15 cellular contexts compared by ENCODE assay signal in the genomic region with DNA sequence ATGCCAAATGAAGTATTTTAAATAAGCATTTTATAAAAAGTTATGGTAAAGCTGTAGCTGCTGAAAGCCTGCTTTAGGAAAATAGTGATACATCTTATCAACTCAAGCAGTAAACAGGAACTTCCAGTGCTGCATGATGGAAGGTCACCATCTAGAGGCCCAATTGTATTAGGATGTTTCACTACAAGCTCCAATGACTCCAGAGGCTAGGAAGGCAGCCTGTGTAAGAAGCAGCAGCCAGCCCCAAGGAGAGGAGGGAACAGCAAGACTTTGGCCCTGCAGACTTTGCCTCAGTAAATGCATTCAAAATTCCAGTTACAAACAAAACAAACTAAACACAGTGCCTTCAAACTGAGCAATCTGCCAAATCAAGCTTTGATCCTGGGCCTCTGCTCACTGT. TPM values are rescaled to one million over a fixed set of nuclear protein-coding genes. Genes with fewer than 3 reads are reported as not detected.
DNase-seq lines count a peak whose midpoint lies in the region; ATAC-seq, FAIRE-seq and TF ChIP-seq lines count a peak whose summit lies in the region.
"Had no signal": no experiment of that assay in that cellular context is flagged by ENCODE, and none has a peak within 500 bp of the region (broad histone marks: within the 10 kb centered on the region; RNA-seq: fewer than 3 reads in every experiment).

No MANE protein-coding gene starts in this region.

- intact Hi-C loops in body of pancreas (cut with DNase I): loop anchor here (10.0 kb wide), 1 partner anchor 105 kb away; no protein-coding TSS in a partner anchor
- intact Hi-C loops in mucosa of descending colon (cut with DNase I, micrococcal nuclease): no loop called here
- intact Hi-C loops in activated T-helper 1 cell treated with anti-CD3 and anti-CD28 coated beads, Interleukin-12 subunit alpha, Interleukin-12 subunit beta, Interleukin-2, Interleukin-4 antibody, amounts not matched to agents 30 ng/mL and 10 ng/mL and 1 ng/mL, durations not matched to agents 14 hours and 24 hours and 36 hours (cut with micrococcal nuclease): loop anchor here (2.0 to 10.0 kb wide), 2 partner anchors 107 to 265 kb away; no protein-coding TSS in a partner anchor

- FAIRE-seq in GM12891 (lab: Jason Lieb, UNC): peak; percentile 23
- FAIRE-seq: GM18507, TTC549 had no signal

- ATAC-seq in body of pancreas (peak; percentile 45), mucosa of descending colon (peak; percentile 33), GM19397 (IDR thresholded peaks at IDR 0.05; ENCODE audit: unreplicated experiment) (no peak)

- H3K36me3 Mint-ChIP-seq in activated T-helper 1 cell treated with anti-CD3 and anti-CD28 coated beads, Interleukin-12 subunit alpha, Interleukin-12 subunit beta, Interleukin-2, Interleukin-4 antibody, amounts not matched to agents 30 ng/mL and 10 ng/mL and 1 ng/mL, durations not matched to agents 14 hours and 24 hours and 36 hours (ENCODE audit: low read depth): peaks cover 2% of the 10 kb centered on the region
- peaks cover 26% of the 10 kb centered on the region for H3K36me3 Mint-ChIP-seq in activated CD4-positive, alpha-beta memory T cell treated with anti-CD3 and anti-CD28 coated beads, Interleukin-2, amount 10 ng/mL, durations not matched to agents 7 days and 5 days (ENCODE audit: low read depth)

- no peak for TF ChIP-seq POLR2A in GM12891 (IDR thresholded peaks at IDR 0.05; ENCODE audit: low read depth, low read length)
- TF ChIP-seq POLR2A in body of pancreas (IDR thresholded peaks at IDR 0.05): no peak

- H3K27ac ChIP-seq in body of pancreas: no peak overlapping the region
- H3K27ac ChIP-seq: suprapubic skin had no signal

- no peaks in the 10 kb centered on the region for H3K9me3 ChIP-seq in body of pancreas
- no peaks in the 10 kb centered on the region for H3K9me3 ChIP-seq in mucosa of descending colon
- H3K9me3 ChIP-seq: suprapubic skin had no signal

- POLR2A ChIA-PET in activated CD4-positive, alpha-beta memory T cell treated with anti-CD3 and anti-CD28 coated beads, Interleukin-2, amount 10 ng/mL, durations not matched to agents 7 days and 5 days (lab: Charles Lee): no interaction called here

- peaks cover 5% of the 10 kb centered on the region for H3K9me3 Mint-ChIP-seq in activated T-helper 1 cell treated with anti-CD3 and anti-CD28 coated beads, Interleukin-12 subunit alpha, Interleukin-12 subunit beta, Interleukin-2, Interleukin-4 antibody, amounts not matched to agents 30 ng/mL and 10 ng/mL and 1 ng/mL, durations not matched to agents 14 hours and 24 hours and 36 hours
- peaks cover 4% of the 10 kb centered on the region for H3K9me3 Mint-ChIP-seq in activated CD4-positive, alpha-beta memory T cell treated with anti-CD3 and anti-CD28 coated beads, Interleukin-2, amount 10 ng/mL, durations not matched to agents 7 days and 5 days

- CTCF ChIA-PET in activated CD4-positive, alpha-beta memory T cell treated with anti-CD3 and anti-CD28 coated beads, Interleukin-2, amount 10 ng/mL, durations not matched to agents 7 days and 5 days (lab: Charles Lee): interaction anchor here (1.8 kb wide), 1 partner anchor 107 kb away, joined by 6 read pairs; no protein-coding TSS in a partner anchor

- H3K27ac Mint-ChIP-seq in activated T-helper 1 cell treated with anti-CD3 and anti-CD28 coated beads, Interleukin-12 subunit alpha, Interleukin-12 subunit beta, Interleukin-2, Interleukin-4 antibody, amounts not matched to agents 30 ng/mL and 10 ng/mL and 1 ng/mL, durations not matched to agents 14 hours and 24 hours and 36 hours: no peak overlapping the region
- no peak overlapping the region for H3K27ac Mint-ChIP-seq in activated CD4-positive, alpha-beta memory T cell treated with anti-CD3 and anti-CD28 coated beads, Interleukin-2, amount 10 ng/mL, durations not matched to agents 7 days and 5 days

- no peak overlapping the region for H3K4me3 Mint-ChIP-seq in activated T-helper 1 cell treated with anti-CD3 and anti-CD28 coated beads, Interleukin-12 subunit alpha, Interleukin-12 subunit beta, Interleukin-2, Interleukin-4 antibody, amounts not matched to agents 30 ng/mL and 10 ng/mL and 1 ng/mL, durations not matched to agents 14 hours and 24 hours and 36 hours
- no peak overlapping the region for H3K4me3 Mint-ChIP-seq in activated CD4-positive, alpha-beta memory T cell treated with anti-CD3 and anti-CD28 coated beads, Interleukin-2, amount 10 ng/mL, durations not matched to agents 7 days and 5 days

- H3K4me3 ChIP-seq in LNCaP clone FGC (ENCODE audit: low read depth, low read length): no peak overlapping the region
- no peak overlapping the region for H3K4me3 ChIP-seq in body of pancreas
- H3K4me3 ChIP-seq in mucosa of descending colon: no peak overlapping the region
- H3K4me3 ChIP-seq: suprapubic skin had no signal

- H3K4me1 ChIP-seq in body of pancreas (peaks cover 7% of the 10 kb centered on the region), mucosa of descending colon (ENCODE audit: low read depth) (no peaks in the 10 kb centered on the region)
- H3K4me1 ChIP-seq: suprapubic skin had no signal

- DNase-seq in GM12891 (ENCODE audit: insufficient read length, low spot score) (no peak), LNCaP clone FGC (ENCODE audit: low read depth) (peak; percentile 53), body of pancreas (peak in 3 of 4 donors; percentile 24 to 55 (median 39)), mucosa of descending colon (peak in 1 of 3 donors; percentile 13)
- no peak for DNase-seq in activated T-helper 1 cell treated with anti-CD3 and anti-CD28 coated beads, Interleukin-12 subunit alpha, Interleukin-12 subunit beta, Interleukin-2, Interleukin-4 antibody, amounts not matched to agents 30 ng/mL and 10 ng/mL and 1 ng/mL, durations not matched to agents 14 hours and 24 hours and 36 hours (ENCODE audit: low spot score)
- DNase-seq in activated CD4-positive, alpha-beta memory T cell treated with anti-CD3 and anti-CD28 coated beads, Interleukin-2, amount 10 ng/mL, durations not matched to agents 7 days and 5 days: no peak
- DNase-seq: activated T-cell treated with anti-CD3 and anti-CD28 coated beads for 4 hours; effector CD8-positive, alpha-beta T cell; midbrain; NCI-H2171 had no signal

- peaks cover 25% of the 10 kb centered on the region for H3K4me1 Mint-ChIP-seq in activated T-helper 1 cell treated with anti-CD3 and anti-CD28 coated beads, Interleukin-12 subunit alpha, Interleukin-12 subunit beta, Interleukin-2, Interleukin-4 antibody, amounts not matched to agents 30 ng/mL and 10 ng/mL and 1 ng/mL, durations not matched to agents 14 hours and 24 hours and 36 hours (ENCODE audit: low read depth)
- H3K4me1 Mint-ChIP-seq in activated CD4-positive, alpha-beta memory T cell treated with anti-CD3 and anti-CD28 coated beads, Interleukin-2, amount 10 ng/mL, durations not matched to agents 7 days and 5 days: peaks cover 28% of the 10 kb centered on the region

- H3K36me3 ChIP-seq in body of pancreas (replicated peaks in 1 of 2; ENCODE audit: insufficient read depth in 1 of 2, low read depth in 2 of 2) (no peaks in the 10 kb centered on the region), mucosa of descending colon (ENCODE audit: low read depth) (no peaks in the 10 kb centered on the region)
- H3K36me3 ChIP-seq: suprapubic skin had no signal

- peaks cover 3% of the 10 kb centered on the region for H3K27me3 Mint-ChIP-seq in activated T-helper 1 cell treated with anti-CD3 and anti-CD28 coated beads, Interleukin-12 subunit alpha, Interleukin-12 subunit beta, Interleukin-2, Interleukin-4 antibody, amounts not matched to agents 30 ng/mL and 10 ng/mL and 1 ng/mL, durations not matched to agents 14 hours and 24 hours and 36 hours (ENCODE audit: insufficient read depth)
- peaks cover 3% of the 10 kb centered on the region for H3K27me3 Mint-ChIP-seq in activated CD4-positive, alpha-beta memory T cell treated with anti-CD3 and anti-CD28 coated beads, Interleukin-2, amount 10 ng/mL, durations not matched to agents 7 days and 5 days

- TF ChIP-seq CTCF in LNCaP clone FGC (IDR thresholded peaks at IDR 0.05; ENCODE audit: control insufficient read depth, extremely low read depth, insufficient read depth) (peak; percentile 67), body of pancreas (IDR thresholded peaks at IDR 0.05) (peak in 6 of 7 experiments; percentile 15 to 56 (median 50)), mucosa of descending colon (IDR thresholded peaks at IDR 0.05) (no peak)

- no peaks in the 10 kb centered on the region for H3K27me3 ChIP-seq in body of pancreas
- H3K27me3 ChIP-seq: suprapubic skin had no signal

TF ChIP-seq in GM12891, 5 proteins besides CTCF, POLR2A, EP300 and RAD21:
- no peak for TF ChIP-seq PAX5 (IDR thresholded peaks at IDR 0.05; ENCODE audit: insufficient read depth, low read length, severe bottlenecking)
- TF ChIP-seq TAF1 (IDR thresholded peaks at IDR 0.05; ENCODE audit: low read depth, low read length): no peak
- TF ChIP-seq POU2F2 (IDR thresholded peaks at IDR 0.05; ENCODE audit: low read depth, low read length): no peak
- no peak for TF ChIP-seq POLR2AphosphoS5 (IDR thresholded peaks at IDR 0.05; ENCODE audit: low read depth, low read length)
- no peak for TF ChIP-seq SPI1 (IDR thresholded peaks at IDR 0.05; ENCODE audit: low read depth, low read length)

RNA-seq across cellular contexts. Expression of a gene that starts 32.1 kb away (rescaled TPM):
- polyA plus RNA-seq in GM12891 (2012; ENCODE audit: low read depth, missing spikeins): 2.4 TPM
- total RNA-seq in body of pancreas (1 to 10 TPM; 2.9 to 4.6 TPM), mucosa of descending colon (10 to 100 TPM; 10.9 to 36.8 (median 17.2) TPM)
- 0.34 and 0.76 TPM in 2 replicates for total RNA-seq in activated T-helper 1 cell treated with anti-CD3 and anti-CD28 coated beads, Interleukin-12 subunit alpha, Interleukin-12 subunit beta, Interleukin-2, Interleukin-4 antibody, amounts not matched to agents 30 ng/mL and 10 ng/mL and 1 ng/mL, durations not matched to agents 14 hours and 24 hours and 36 hours
- 1 to 10 TPM; 1.6 to 1.7 TPM for total RNA-seq in activated CD4-positive, alpha-beta memory T cell treated with anti-CD3 and anti-CD28 coated beads, Interleukin-2, amount 10 ng/mL, durations not matched to agents 7 days and 5 days
- total RNA-seq: RPMI7951 had no signal

Comparison
In these comparisons a context has a peak if more than half of its experiments do, and no peak if none do; other contexts are left out.
1. DNase-seq: peak in LNCaP clone FGC (single experiment) and body of pancreas (3 of 4); none in GM12891 (single experiment), activated T-helper 1 cell treated with anti-CD3 and anti-CD28 coated beads, Interleukin-12 subunit alpha, Interleukin-12 subunit beta, Interleukin-2, Interleukin-4 antibody, amounts not matched to agents 30 ng/mL and 10 ng/mL and 1 ng/mL, durations not matched to agents 14 hours and 24 hours and 36 hours (single experiment) and activated CD4-positive, alpha-beta memory T cell treated with anti-CD3 and anti-CD28 coated beads, Interleukin-2, amount 10 ng/mL, durations not matched to agents 7 days and 5 days (single experiment).
2. intact Hi-C loops: an anchor here in body of pancreas (10.0 kb wide) and activated T-helper 1 cell treated with anti-CD3 and anti-CD28 coated beads, Interleukin-12 subunit alpha, Interleukin-12 subunit beta, Interleukin-2, Interleukin-4 antibody, amounts not matched to agents 30 ng/mL and 10 ng/mL and 1 ng/mL, durations not matched to agents 14 hours and 24 hours and 36 hours (2.0 to 10.0 kb wide); none called in mucosa of descending colon.